In genomic region chr1:229431270-229432115, GRCh38 we compare ENCODE assay signal across 1 cellular context.
TF ChIP-seq lines count a peak whose summit lies in the region.

No MANE protein-coding gene starts in this region.

TF ChIP-seq in WTC11, 78 proteins besides CTCF, POLR2A, EP300 and RAD21 (continued from another document):
- TF ChIP-seq AFF4 (CRISPR knock-in tag; IDR thresholded peaks at IDR 0.05; ENCODE audit: borderline replicate concordance): no peak
